Comparison of ENCODE assay signal across 1 cellular context in the genomic region with DNA sequence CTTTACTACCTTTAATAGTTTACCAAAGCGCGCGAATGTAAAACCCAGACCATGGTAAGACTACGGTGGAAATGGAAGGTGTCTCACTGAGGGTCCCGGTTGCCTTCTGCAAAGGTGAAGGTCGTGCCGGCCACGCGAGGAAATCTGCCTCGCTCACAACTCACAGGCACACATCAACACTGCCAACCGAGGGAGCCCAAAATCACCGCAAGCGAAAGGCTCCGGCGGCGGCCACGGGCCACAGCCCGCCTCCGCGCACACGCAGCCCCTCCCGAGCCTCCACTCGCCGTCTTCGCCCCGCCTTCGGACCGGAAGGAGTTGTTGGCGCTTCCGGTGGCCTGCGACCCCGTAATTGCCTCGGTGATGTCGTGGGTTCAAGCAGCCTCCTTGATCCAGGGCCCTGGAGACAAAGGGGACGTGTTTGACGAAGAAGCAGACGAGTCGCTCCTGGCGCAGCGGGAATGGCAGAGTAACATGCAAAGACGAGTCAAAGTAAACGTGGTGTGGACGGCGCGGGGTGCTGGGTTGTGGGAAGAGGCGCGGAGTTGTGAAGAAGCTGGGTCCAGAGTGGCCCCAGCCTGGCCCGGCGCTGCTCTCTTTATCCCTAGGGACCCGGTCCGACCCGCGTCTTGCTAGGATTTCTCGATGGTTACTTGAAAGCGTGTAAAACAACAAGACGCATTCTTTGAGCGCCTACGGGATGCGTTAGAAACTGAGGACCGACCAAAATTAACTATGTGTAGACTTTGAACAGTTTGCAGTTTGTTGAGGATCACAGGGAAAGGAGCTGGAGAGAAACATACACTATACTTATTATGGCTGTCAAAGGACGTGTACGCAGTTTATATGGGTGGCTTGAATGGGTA.
TF ChIP-seq lines count a peak whose summit lies in the region.

A gene with protein sequence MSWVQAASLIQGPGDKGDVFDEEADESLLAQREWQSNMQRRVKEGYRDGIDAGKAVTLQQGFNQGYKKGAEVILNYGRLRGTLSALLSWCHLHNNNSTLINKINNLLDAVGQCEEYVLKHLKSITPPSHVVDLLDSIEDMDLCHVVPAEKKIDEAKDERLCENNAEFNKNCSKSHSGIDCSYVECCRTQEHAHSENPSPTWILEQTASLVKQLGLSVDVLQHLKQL (plus strand): TSS at position 349 of the 866 bp plus-strand sequence. CDS start 15 bp downstream, at position 364.

TF ChIP-seq in K562, 482 proteins besides CTCF, POLR2A, EP300 and RAD21 (continued from another document and continues in another):
- TF ChIP-seq, protein P1, sequence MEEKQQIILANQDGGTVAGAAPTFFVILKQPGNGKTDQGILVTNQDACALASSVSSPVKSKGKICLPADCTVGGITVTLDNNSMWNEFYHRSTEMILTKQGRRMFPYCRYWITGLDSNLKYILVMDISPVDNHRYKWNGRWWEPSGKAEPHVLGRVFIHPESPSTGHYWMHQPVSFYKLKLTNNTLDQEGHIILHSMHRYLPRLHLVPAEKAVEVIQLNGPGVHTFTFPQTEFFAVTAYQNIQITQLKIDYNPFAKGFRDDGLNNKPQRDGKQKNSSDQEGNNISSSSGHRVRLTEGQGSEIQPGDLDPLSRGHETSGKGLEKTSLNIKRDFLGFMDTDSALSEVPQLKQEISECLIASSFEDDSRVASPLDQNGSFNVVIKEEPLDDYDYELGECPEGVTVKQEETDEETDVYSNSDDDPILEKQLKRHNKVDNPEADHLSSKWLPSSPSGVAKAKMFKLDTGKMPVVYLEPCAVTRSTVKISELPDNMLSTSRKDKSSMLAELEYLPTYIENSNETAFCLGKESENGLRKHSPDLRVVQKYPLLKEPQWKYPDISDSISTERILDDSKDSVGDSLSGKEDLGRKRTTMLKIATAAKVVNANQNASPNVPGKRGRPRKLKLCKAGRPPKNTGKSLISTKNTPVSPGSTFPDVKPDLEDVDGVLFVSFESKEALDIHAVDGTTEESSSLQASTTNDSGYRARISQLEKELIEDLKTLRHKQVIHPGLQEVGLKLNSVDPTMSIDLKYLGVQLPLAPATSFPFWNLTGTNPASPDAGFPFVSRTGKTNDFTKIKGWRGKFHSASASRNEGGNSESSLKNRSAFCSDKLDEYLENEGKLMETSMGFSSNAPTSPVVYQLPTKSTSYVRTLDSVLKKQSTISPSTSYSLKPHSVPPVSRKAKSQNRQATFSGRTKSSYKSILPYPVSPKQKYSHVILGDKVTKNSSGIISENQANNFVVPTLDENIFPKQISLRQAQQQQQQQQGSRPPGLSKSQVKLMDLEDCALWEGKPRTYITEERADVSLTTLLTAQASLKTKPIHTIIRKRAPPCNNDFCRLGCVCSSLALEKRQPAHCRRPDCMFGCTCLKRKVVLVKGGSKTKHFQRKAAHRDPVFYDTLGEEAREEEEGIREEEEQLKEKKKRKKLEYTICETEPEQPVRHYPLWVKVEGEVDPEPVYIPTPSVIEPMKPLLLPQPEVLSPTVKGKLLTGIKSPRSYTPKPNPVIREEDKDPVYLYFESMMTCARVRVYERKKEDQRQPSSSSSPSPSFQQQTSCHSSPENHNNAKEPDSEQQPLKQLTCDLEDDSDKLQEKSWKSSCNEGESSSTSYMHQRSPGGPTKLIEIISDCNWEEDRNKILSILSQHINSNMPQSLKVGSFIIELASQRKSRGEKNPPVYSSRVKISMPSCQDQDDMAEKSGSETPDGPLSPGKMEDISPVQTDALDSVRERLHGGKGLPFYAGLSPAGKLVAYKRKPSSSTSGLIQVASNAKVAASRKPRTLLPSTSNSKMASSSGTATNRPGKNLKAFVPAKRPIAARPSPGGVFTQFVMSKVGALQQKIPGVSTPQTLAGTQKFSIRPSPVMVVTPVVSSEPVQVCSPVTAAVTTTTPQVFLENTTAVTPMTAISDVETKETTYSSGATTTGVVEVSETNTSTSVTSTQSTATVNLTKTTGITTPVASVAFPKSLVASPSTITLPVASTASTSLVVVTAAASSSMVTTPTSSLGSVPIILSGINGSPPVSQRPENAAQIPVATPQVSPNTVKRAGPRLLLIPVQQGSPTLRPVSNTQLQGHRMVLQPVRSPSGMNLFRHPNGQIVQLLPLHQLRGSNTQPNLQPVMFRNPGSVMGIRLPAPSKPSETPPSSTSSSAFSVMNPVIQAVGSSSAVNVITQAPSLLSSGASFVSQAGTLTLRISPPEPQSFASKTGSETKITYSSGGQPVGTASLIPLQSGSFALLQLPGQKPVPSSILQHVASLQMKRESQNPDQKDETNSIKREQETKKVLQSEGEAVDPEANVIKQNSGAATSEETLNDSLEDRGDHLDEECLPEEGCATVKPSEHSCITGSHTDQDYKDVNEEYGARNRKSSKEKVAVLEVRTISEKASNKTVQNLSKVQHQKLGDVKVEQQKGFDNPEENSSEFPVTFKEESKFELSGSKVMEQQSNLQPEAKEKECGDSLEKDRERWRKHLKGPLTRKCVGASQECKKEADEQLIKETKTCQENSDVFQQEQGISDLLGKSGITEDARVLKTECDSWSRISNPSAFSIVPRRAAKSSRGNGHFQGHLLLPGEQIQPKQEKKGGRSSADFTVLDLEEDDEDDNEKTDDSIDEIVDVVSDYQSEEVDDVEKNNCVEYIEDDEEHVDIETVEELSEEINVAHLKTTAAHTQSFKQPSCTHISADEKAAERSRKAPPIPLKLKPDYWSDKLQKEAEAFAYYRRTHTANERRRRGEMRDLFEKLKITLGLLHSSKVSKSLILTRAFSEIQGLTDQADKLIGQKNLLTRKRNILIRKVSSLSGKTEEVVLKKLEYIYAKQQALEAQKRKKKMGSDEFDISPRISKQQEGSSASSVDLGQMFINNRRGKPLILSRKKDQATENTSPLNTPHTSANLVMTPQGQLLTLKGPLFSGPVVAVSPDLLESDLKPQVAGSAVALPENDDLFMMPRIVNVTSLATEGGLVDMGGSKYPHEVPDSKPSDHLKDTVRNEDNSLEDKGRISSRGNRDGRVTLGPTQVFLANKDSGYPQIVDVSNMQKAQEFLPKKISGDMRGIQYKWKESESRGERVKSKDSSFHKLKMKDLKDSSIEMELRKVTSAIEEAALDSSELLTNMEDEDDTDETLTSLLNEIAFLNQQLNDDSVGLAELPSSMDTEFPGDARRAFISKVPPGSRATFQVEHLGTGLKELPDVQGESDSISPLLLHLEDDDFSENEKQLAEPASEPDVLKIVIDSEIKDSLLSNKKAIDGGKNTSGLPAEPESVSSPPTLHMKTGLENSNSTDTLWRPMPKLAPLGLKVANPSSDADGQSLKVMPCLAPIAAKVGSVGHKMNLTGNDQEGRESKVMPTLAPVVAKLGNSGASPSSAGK (IDR thresholded peaks at IDR 0.05) = peak; percentile 71
- TF ChIP-seq, protein P2, sequence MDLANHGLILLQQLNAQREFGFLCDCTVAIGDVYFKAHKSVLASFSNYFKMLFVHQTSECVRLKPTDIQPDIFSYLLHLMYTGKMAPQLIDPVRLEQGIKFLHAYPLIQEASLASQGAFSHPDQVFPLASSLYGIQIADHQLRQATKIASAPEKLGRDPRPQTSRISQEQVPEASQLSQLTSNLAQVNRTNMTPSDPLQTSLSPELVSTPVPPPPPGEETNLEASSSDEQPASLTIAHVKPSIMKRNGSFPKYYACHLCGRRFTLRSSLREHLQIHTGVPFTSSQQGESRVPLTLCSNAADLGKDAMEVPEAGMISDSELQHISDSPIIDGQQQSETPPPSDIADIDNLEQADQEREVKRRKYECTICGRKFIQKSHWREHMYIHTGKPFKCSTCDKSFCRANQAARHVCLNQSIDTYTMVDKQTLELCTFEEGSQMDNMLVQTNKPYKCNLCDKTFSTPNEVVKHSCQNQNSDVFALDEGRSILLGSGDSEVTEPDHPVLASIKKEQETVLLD (IDR thresholded peaks at IDR 0.05) = peak; percentile 56
- TF ChIP-seq CHD1 (IDR thresholded peaks at IDR 0.05; ENCODE audit: low read length) (no peak), TBL1XR1 (IDR thresholded peaks at IDR 0.05; ENCODE audit: low read length in 2 of 2) (peak in 1 of 2 experiments; percentile 24; a peak in 1 of 4 replicates), POLR2B (IDR thresholded peaks at IDR 0.05; ENCODE audit: low read depth, partially characterized antibody) (peak; percentile 94), SIX5 (IDR thresholded peaks at IDR 0.05; ENCODE audit: borderline replicate concordance in 1 of 2, insufficient read depth in 1 of 2, low read depth in 1 of 2, low read length in 2 of 2) (0 out of 4 replicates have a peak, but pooled peaks of 1 of the 2 experiments have one; percentile 2), HMGN3 (IDR thresholded peaks at IDR 0.05; ENCODE audit: borderline replicate concordance, extremely low read depth, insufficient read length, low read depth, low read length) (peak; percentile 29), GATA2 (CRISPR knock-in tag; IDR thresholded peaks at IDR 0.05) (no peak), NR1H2 (CRISPR knock-in tag; IDR thresholded peaks at IDR 0.05) (0 out of 2 replicates have a peak, but pooled peaks have one; percentile 38), OTX1 (CRISPR knock-in tag; IDR thresholded peaks at IDR 0.05) (0 out of 2 replicates have a peak, but pooled peaks have one; percentile 36), TAF7 (tag; IDR thresholded peaks at IDR 0.05) (peak; percentile 78), TAF9B (IDR thresholded peaks at IDR 0.05; ENCODE audit: partially characterized antibody) (peak; percentile 77), POLR2G (IDR thresholded peaks at IDR 0.05; ENCODE audit: low read depth, low read length) (peak; percentile 97), YY1 (IDR thresholded peaks at IDR 0.05; ENCODE audit: borderline replicate concordance in 1 of 3, control insufficient read depth in 1 of 3, extremely low read depth in 1 of 3, insufficient read depth in 3 of 3, insufficient read length in 1 of 3, insufficient replicate concordance in 2 of 3, low read depth in 1 of 3, low read length in 2 of 3) (peak in 2 of 3 experiments; percentile 51 to 74), TBP (optimal IDR thresholded peaks at IDR 0.05; ENCODE audit: low read depth, low read length) (peak; percentile 78), ZC3H11A (IDR thresholded peaks at IDR 0.05; ENCODE audit: low read depth, low read length) (no peak), LARP7 (IDR thresholded peaks at IDR 0.05) (no peak), SMARCE1 (IDR thresholded peaks at IDR 0.05) (0 out of 2 replicates have a peak, but pooled peaks have one; percentile 12), MAZ (CRISPR knock-in tag; conservative IDR thresholded peaks at IDR 0.05 in 1 of 2, IDR thresholded peaks at IDR 0.05 in 1 of 2) (peak; percentile 88 to 92), NFIX (CRISPR knock-in tag; IDR thresholded peaks at IDR 0.05; ENCODE audit: low read depth) (no peak), GTF2E2 (tag; IDR thresholded peaks at IDR 0.05) (peak; percentile 46; the same call in 1 of the 2 replicates), FOXP1 (CRISPR knock-in tag; IDR thresholded peaks at IDR 0.05) (0 out of 2 replicates have a peak, but pooled peaks have one; percentile 27), ZC3H8 (IDR thresholded peaks at IDR 0.05) (no peak), CTBP1 (IDR thresholded peaks at IDR 0.05; ENCODE audit: borderline replicate concordance) (peak; percentile 81), XRCC3 (IDR thresholded peaks at IDR 0.05) (no peak), MAFG (tag; conservative IDR thresholded peaks at IDR 0.05) (no peak), TRIM24 (IDR thresholded peaks at IDR 0.05) (0 out of 4 replicates have a peak, but pooled peaks of 1 of the 2 experiments have one; percentile 45), SPI1 (IDR thresholded peaks at IDR 0.05; ENCODE audit: borderline replicate concordance, low read depth, low read length) (no peak)
- TF ChIP-seq, protein P3, sequence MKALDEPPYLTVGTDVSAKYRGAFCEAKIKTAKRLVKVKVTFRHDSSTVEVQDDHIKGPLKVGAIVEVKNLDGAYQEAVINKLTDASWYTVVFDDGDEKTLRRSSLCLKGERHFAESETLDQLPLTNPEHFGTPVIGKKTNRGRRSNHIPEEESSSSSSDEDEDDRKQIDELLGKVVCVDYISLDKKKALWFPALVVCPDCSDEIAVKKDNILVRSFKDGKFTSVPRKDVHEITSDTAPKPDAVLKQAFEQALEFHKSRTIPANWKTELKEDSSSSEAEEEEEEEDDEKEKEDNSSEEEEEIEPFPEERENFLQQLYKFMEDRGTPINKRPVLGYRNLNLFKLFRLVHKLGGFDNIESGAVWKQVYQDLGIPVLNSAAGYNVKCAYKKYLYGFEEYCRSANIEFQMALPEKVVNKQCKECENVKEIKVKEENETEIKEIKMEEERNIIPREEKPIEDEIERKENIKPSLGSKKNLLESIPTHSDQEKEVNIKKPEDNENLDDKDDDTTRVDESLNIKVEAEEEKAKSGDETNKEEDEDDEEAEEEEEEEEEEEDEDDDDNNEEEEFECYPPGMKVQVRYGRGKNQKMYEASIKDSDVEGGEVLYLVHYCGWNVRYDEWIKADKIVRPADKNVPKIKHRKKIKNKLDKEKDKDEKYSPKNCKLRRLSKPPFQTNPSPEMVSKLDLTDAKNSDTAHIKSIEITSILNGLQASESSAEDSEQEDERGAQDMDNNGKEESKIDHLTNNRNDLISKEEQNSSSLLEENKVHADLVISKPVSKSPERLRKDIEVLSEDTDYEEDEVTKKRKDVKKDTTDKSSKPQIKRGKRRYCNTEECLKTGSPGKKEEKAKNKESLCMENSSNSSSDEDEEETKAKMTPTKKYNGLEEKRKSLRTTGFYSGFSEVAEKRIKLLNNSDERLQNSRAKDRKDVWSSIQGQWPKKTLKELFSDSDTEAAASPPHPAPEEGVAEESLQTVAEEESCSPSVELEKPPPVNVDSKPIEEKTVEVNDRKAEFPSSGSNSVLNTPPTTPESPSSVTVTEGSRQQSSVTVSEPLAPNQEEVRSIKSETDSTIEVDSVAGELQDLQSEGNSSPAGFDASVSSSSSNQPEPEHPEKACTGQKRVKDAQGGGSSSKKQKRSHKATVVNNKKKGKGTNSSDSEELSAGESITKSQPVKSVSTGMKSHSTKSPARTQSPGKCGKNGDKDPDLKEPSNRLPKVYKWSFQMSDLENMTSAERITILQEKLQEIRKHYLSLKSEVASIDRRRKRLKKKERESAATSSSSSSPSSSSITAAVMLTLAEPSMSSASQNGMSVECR (CRISPR knock-in tag; IDR thresholded peaks at IDR 0.05) = peak; percentile 44; the same call in 1 of the 2 replicates
- TF ChIP-seq, protein P4, sequence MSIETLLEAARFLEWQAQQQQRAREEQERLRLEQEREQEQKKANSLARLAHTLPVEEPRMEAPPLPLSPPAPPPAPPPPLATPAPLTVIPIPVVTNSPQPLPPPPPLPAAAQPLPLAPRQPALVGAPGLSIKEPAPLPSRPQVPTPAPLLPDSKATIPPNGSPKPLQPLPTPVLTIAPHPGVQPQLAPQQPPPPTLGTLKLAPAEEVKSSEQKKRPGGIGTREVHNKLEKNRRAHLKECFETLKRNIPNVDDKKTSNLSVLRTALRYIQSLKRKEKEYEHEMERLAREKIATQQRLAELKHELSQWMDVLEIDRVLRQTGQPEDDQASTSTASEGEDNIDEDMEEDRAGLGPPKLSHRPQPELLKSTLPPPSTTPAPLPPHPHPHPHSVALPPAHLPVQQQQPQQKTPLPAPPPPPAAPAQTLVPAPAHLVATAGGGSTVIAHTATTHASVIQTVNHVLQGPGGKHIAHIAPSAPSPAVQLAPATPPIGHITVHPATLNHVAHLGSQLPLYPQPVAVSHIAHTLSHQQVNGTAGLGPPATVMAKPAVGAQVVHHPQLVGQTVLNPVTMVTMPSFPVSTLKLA (conservative IDR thresholded peaks at IDR 0.05) = peak; percentile 48 to 71; a peak in 2 of 4 replicates
- TF ChIP-seq, protein P5, sequence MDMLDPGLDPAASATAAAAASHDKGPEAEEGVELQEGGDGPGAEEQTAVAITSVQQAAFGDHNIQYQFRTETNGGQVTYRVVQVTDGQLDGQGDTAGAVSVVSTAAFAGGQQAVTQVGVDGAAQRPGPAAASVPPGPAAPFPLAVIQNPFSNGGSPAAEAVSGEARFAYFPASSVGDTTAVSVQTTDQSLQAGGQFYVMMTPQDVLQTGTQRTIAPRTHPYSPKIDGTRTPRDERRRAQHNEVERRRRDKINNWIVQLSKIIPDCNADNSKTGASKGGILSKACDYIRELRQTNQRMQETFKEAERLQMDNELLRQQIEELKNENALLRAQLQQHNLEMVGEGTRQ (CRISPR knock-in tag; IDR thresholded peaks at IDR 0.05) = 0 out of 2 replicates have a peak, but pooled peaks have one; percentile 23
- TF ChIP-seq, protein P6, sequence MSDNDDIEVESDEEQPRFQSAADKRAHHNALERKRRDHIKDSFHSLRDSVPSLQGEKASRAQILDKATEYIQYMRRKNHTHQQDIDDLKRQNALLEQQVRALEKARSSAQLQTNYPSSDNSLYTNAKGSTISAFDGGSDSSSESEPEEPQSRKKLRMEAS (CRISPR knock-in tag; IDR thresholded peaks at IDR 0.05) = peak; percentile 66
